In genomic region chr3:158205994-158206393, GRCh38 we compare ENCODE assay signal across 16 cellular contexts.
DNase-seq lines count a peak whose midpoint lies in the region; ATAC-seq lines count a peak whose summit lies in the region.
"Had no signal": no experiment of that assay in that cellular context is flagged by ENCODE, and none has a peak within 500 bp of the region (broad histone marks: within the 10 kb centered on the region; RNA-seq: fewer than 3 reads in every experiment).

No MANE protein-coding gene starts in this region.

- no peaks in the 10 kb centered on the region for H3K4me1 Mint-ChIP-seq in activated naive CD8-positive, alpha-beta T cell treated with anti-CD3 and anti-CD28 coated beads for 36 hours
- H3K4me1 Mint-ChIP-seq: neural crest cell had no signal

- DNase-seq in amniotic epithelial cell (ENCODE audit: low read depth) (peak; percentile 2), RPMI8226 (no peak), ecto neural progenitor cell (ENCODE audit: low spot score) (no peak)
- DNase-seq in activated naive CD8-positive, alpha-beta T cell treated with anti-CD3 and anti-CD28 coated beads for 36 hours, result no peak
- DNase-seq: CD8-positive, alpha-beta memory T cell; IMR-90; left lung; NCI-H187 treated with DMSO at 0.1 percent for 48 hours; NCI-H345 had no signal

- peaks cover 45% of the 10 kb centered on the region for H3K36me3 Mint-ChIP-seq in activated naive CD8-positive, alpha-beta T cell treated with anti-CD3 and anti-CD28 coated beads for 36 hours

- H3K27me3 Mint-ChIP-seq in activated naive CD8-positive, alpha-beta T cell treated with anti-CD3 and anti-CD28 coated beads for 36 hours, result no peaks in the 10 kb centered on the region
- H3K27me3 Mint-ChIP-seq: activated T-helper 17 cell treated with anti-CD3 and anti-CD28 coated beads, Interleukin-2, amount 50 U/mL, for 72 hours; CD8-positive, alpha-beta memory T cell had no signal

- no peak overlapping the region for H3K4me3 Mint-ChIP-seq in activated naive CD8-positive, alpha-beta T cell treated with anti-CD3 and anti-CD28 coated beads for 36 hours
- H3K4me3 Mint-ChIP-seq: activated T-helper 17 cell treated with anti-CD3 and anti-CD28 coated beads, Interleukin-2, amount 50 U/mL, for 72 hours; neural crest cell had no signal

- no peak overlapping the region for H3K27ac Mint-ChIP-seq in activated naive CD8-positive, alpha-beta T cell treated with anti-CD3 and anti-CD28 coated beads for 36 hours
- H3K27ac Mint-ChIP-seq: activated T-helper 17 cell treated with anti-CD3 and anti-CD28 coated beads, Interleukin-2, amount 50 U/mL, for 72 hours had no signal

- H3K9me3 Mint-ChIP-seq in activated naive CD8-positive, alpha-beta T cell treated with anti-CD3 and anti-CD28 coated beads for 36 hours, result peaks cover 7% of the 10 kb centered on the region

- peak; percentile 94 for ATAC-seq in GM18867 (IDR thresholded peaks at IDR 0.05; ENCODE audit: unreplicated experiment)
- peak; percentile 64 for ATAC-seq in GM21360 (IDR thresholded peaks at IDR 0.05; ENCODE audit: unreplicated experiment)
- peak; percentile 88 for ATAC-seq in HG02852 (IDR thresholded peaks at IDR 0.05; ENCODE audit: unreplicated experiment)
- no peak for ATAC-seq in HG03457 (IDR thresholded peaks at IDR 0.05; ENCODE audit: unreplicated experiment)
- ATAC-seq: activated CD4-positive, CD25-positive, alpha-beta regulatory T cell treated with anti-CD3 and anti-CD28 coated beads, Interleukin-2, amount 50 U/mL, for 24 hours; activated T-helper 17 cell treated with anti-CD3 and anti-CD28 coated beads, Interleukin-2, amount 50 U/mL, for 72 hours; left lung had no signal
